In genomic region chr13:49220035-49220855, GRCh38 we compare ENCODE assay signal across 7 cellular contexts. TPM values are rescaled to one million over a fixed set of nuclear protein-coding genes. Genes with fewer than 3 reads are reported as not detected.
DNase-seq lines count a peak whose midpoint lies in the region; ATAC-seq, FAIRE-seq and TF ChIP-seq lines count a peak whose summit lies in the region.

MLNR (plus strand) TSS chr13:49220338; CDS start chr13:49220338, 0 bp downstream.

- FAIRE-seq in GM19239 (lab: Jason Lieb, UNC): no peak
- FAIRE-seq in kidney (lab: Jason Lieb, UNC): no peak

- no peak within 1 kb of the TSS for H3K9ac ChIP-seq in kidney (ENCODE audit: low read length in 2 of 2)

- H3K4me1 Mint-ChIP-seq in brain: peaks cover 17% of the 10 kb centered on the region

- peak within 1 kb of the TSS; percentile 49 to 57 for H3K4me3 ChIP-seq in kidney (ENCODE audit: low read length in 2 of 2)

- DNase-seq in GM19239 (ENCODE audit: insufficient read length, low spot score) (peak; percentile 44), SK-MEL-5 (ENCODE audit: low read depth, low spot score) (peak; percentile 32), kidney (peak; percentile 74), MV-4-11 (lab: John Stamatoyannopoulos, UW) (no peak)
- peak; percentile 44 for DNase-seq in stimulated activated CD4-positive, alpha-beta T cell treated with anti-CD3 and anti-CD28 coated beads, Interleukin-1b, Interleukin-23, amount 100 ng/mL, for 48 hours

- peaks cover 90% of the 10 kb centered on the region for H3K27me3 Mint-ChIP-seq in brain

- no peak within 1 kb of the TSS for H3K27ac Mint-ChIP-seq in brain

- TF ChIP-seq CTCF in brain (conservative IDR thresholded peaks at IDR 0.05): peak in 1 of 2 experiments; percentile 37
- TF ChIP-seq CTCF in kidney (IDR thresholded peaks at IDR 0.05; ENCODE audit: borderline replicate concordance, extremely low read depth, insufficient read depth): peak; percentile 10

- no peak for ATAC-seq in GM18520 (IDR thresholded peaks at IDR 0.05; ENCODE audit: unreplicated experiment)

- no peaks in the 10 kb centered on the region for H3K9me3 ChIP-seq in kidney (ENCODE audit: control insufficient read depth in 1 of 2, low read length in 2 of 2)

- in situ Hi-C loops in SK-MEL-5 (cut with HindIII; ENCODE audit: low pct_unique_long_range_greater_than_20kb, low sequenced_read_pairs): no loop called here

- H3K4me1 ChIP-seq in kidney (ENCODE audit: control insufficient read depth in 1 of 2, insufficient read depth in 1 of 2, low read depth in 1 of 2, low read length in 2 of 2): peaks cover 0 to 9% of the 10 kb centered on the region in 2 donors

- intact Hi-C loops in kidney (cut with DNase I): no loop called here

- peak within 1 kb of the TSS; percentile 71 to 83 (median 79) for H3K4me3 Mint-ChIP-seq in brain

- peaks cover 0 to 24% (median 6%) of the 10 kb centered on the region in 5 experiments for H3K9me3 Mint-ChIP-seq in brain

- no peaks in the 10 kb centered on the region for H3K36me3 Mint-ChIP-seq in brain

- no peak within 1 kb of the TSS for H3K27ac ChIP-seq in kidney (ENCODE audit: low read depth in 2 of 2, low read length in 2 of 2)

- H3K36me3 ChIP-seq in kidney (ENCODE audit: control insufficient read depth in 1 of 2, insufficient read depth in 2 of 2, low read length in 2 of 2): no peaks in the 10 kb centered on the region

RNA-seq across cellular contexts. Expression of gene MLNR, which starts in this region (rescaled TPM):
- 0.24 TPM in 1 of 2 replicates, not detected in the other for total RNA-seq in SK-MEL-5 (2014; rRNA removed; shearing (Covaris generic))
- 0.08 and 0.52 TPM in 2 replicates for polyA plus RNA-seq in SK-MEL-5 (2015; cell fraction: cytosol; rRNA removed)
- polyA plus RNA-seq in SK-MEL-5 (2015; cell fraction: nucleus; rRNA removed): not detected in 2 replicates
- not detected for polyA plus RNA-seq in brain (ENCODE audit: insufficient read depth, low read depth, low replicate concordance)
- 0.28 TPM for total RNA-seq in kidney
- polyA plus RNA-seq in kidney (ENCODE audit: insufficient read depth, low read depth, low replicate concordance): not detected

Comparison
In these comparisons a context has a peak if more than half of its experiments do, and no peak if none do; other contexts are left out.
1. Peak in DNase-seq in SK-MEL-5; RNA of the gene not detected or under 1 TPM.
2. Peak in DNase-seq and H3K4me3 ChIP-seq in kidney; RNA of the gene not detected or under 1 TPM.